9 cellular contexts compared by ENCODE assay signal in the genomic region with DNA sequence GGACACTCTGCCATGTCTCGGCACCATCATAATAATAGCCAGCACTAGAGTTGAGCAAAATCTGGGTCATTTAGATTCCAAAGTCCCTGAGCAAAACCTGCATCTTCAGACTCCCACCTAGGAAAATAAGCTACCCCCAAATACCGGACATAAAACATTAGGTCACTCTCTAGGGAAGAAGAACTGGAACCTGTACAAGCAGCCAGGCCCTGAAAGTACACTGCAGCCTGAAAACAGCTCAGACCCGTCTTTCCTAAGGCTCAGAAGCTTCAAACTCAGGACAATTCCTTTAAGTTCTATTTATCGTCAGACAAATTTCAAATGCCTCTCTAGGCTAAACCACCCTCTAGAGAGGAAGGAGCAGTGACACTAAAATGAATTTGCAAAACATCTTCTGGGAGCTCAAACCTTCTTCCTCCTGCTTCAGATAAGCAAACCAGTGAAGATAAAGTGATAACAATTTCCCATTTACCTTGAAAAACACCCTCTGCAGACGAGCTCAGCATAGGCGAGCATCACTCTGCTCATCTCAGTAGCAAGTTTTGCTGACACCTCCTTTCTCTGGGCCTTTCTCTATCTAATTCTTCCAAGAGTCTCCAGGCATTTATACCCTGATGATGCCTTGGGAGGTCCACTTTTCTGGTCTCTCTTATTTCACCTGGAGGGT. TPM values are rescaled to one million over a fixed set of nuclear protein-coding genes. Genes with fewer than 3 reads are reported as not detected.
DNase-seq lines count a peak whose midpoint lies in the region; ATAC-seq and TF ChIP-seq lines count a peak whose summit lies in the region.
"Had no signal": no experiment of that assay in that cellular context is flagged by ENCODE, and none has a peak within 500 bp of the region (broad histone marks: within the 10 kb centered on the region; RNA-seq: fewer than 3 reads in every experiment).

No MANE protein-coding gene starts in this region.

- TF ChIP-seq CTCF in GM06990 (IDR thresholded peaks at IDR 0.05; ENCODE audit: insufficient read depth, low read length, poor library complexity, severe bottlenecking): no peak
- no peak for TF ChIP-seq CTCF in brain (conservative IDR thresholded peaks at IDR 0.05)
- TF ChIP-seq CTCF in nephron (IDR thresholded peaks at IDR 0.05; ENCODE audit: unreplicated experiment in 3 of 3): no peak
- TF ChIP-seq CTCF in Calu3 (IDR thresholded peaks at IDR 0.05; ENCODE audit: unreplicated experiment): no peak

- H3K36me3 Mint-ChIP-seq in brain (peaks cover 10% of the 10 kb centered on the region), nephron (ENCODE audit: low read depth) (peaks cover 6% of the 10 kb centered on the region), Calu3 (ENCODE audit: insufficient read depth, unreplicated experiment) (no peaks in the 10 kb centered on the region)

- peak overlapping the region in 2 of 5 experiments; percentile 4 to 59 for H3K4me3 Mint-ChIP-seq in brain
- peak overlapping the region; percentile 22 to 42 (median 27) for H3K4me3 Mint-ChIP-seq in nephron
- no peak overlapping the region for H3K4me3 Mint-ChIP-seq in Calu3 (ENCODE audit: low read depth, unreplicated experiment)

- peaks cover 5% of the 10 kb centered on the region for H3K36me3 ChIP-seq in GM06990 (ENCODE audit: control insufficient read depth, insufficient read depth, low read length)

- peak; percentile 8 for ATAC-seq in HG02938 (IDR thresholded peaks at IDR 0.05; ENCODE audit: unreplicated experiment)
- no peak for ATAC-seq in HG03378 (IDR thresholded peaks at IDR 0.05; ENCODE audit: unreplicated experiment)

- no TSS peak for BruUV-seq in Calu3 (replicated peaks; lab: Mats Ljungman, UMichigan)

- CTCF ChIA-PET in Calu3 (lab: Charles Lee): no interaction called here

- DNase-seq in GM06990 (ENCODE audit: extremely low read depth, insufficient read length) (no peak), DMS 273 (lab: John Stamatoyannopoulos, UW; ENCODE audit: unreplicated experiment) (no peak), Calu3 (no peak)
- DNase-seq in stimulated activated CD4-positive, alpha-beta T cell treated with anti-CD3 and anti-CD28 coated beads, Interleukin-15, amount 100 ng/mL, for 24 hours: no peak
- DNase-seq: erythroblast had no signal

- H3K4me3 ChIP-seq in GM06990 (replicated peaks; ENCODE audit: low read depth, low read length): peak overlapping the region; percentile 31; the same call in 1 of the 2 replicates

- H3K4me1 Mint-ChIP-seq in brain: peaks cover 39% of the 10 kb centered on the region
- peaks cover 51% of the 10 kb centered on the region for H3K4me1 Mint-ChIP-seq in nephron
- H3K4me1 Mint-ChIP-seq in Calu3 (ENCODE audit: low read depth, unreplicated experiment): peaks cover 10% of the 10 kb centered on the region

- no peaks in the 10 kb centered on the region for H3K27me3 ChIP-seq in GM06990 (replicated peaks; ENCODE audit: control insufficient read depth, insufficient read depth, low read length)

- H3K9me3 Mint-ChIP-seq in brain: no peaks in the 10 kb centered on the region
- H3K9me3 Mint-ChIP-seq in nephron: no peaks in the 10 kb centered on the region
- H3K9me3 Mint-ChIP-seq in Calu3 (ENCODE audit: low read depth, unreplicated experiment): no peaks in the 10 kb centered on the region

- H3K27ac Mint-ChIP-seq in brain: peak overlapping the region in 4 of 5 experiments; percentile 19 to 76 (median 64)
- peak overlapping the region; percentile 86 to 95 (median 93) for H3K27ac Mint-ChIP-seq in nephron
- no peak overlapping the region for H3K27ac Mint-ChIP-seq in Calu3 (ENCODE audit: unreplicated experiment)

- peaks cover 3% of the 10 kb centered on the region for H3K27me3 Mint-ChIP-seq in brain
- H3K27me3 Mint-ChIP-seq in nephron (ENCODE audit: low read depth): no peaks in the 10 kb centered on the region
- no peaks in the 10 kb centered on the region for H3K27me3 Mint-ChIP-seq in Calu3 (ENCODE audit: unreplicated experiment)

- intact Hi-C loops in Calu3 (cut with micrococcal nuclease; ENCODE audit: unreplicated experiment): no loop called here

RNA-seq across cellular contexts. Expression of gene ADAM19, which starts 34.0 kb away (rescaled TPM):
- 2.9 TPM for polyA plus RNA-seq in brain (ENCODE audit: insufficient read depth, low read depth, low replicate concordance)
- total RNA-seq in Calu3 (2022): 5.2 and 16.2 TPM in 2 replicates
